Comparison of ENCODE assay signal across 2 cellular contexts in genomic region chr17:42322382-42323267, GRCh38.
TF ChIP-seq lines count a peak whose summit lies in the region.

No MANE protein-coding gene starts in this region.

TF ChIP-seq in A549, 52 proteins besides CTCF, POLR2A, EP300 and RAD21 (continued from another document):
- TF ChIP-seq, protein P1, sequence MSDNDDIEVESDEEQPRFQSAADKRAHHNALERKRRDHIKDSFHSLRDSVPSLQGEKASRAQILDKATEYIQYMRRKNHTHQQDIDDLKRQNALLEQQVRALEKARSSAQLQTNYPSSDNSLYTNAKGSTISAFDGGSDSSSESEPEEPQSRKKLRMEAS (IDR thresholded peaks at IDR 0.05): peak; percentile 70
- TF ChIP-seq TFCP2L1 (CRISPR knock-in tag; IDR thresholded peaks at IDR 0.05) (no peak), HDAC2 (IDR thresholded peaks at IDR 0.05) (no peak), E2F6 (IDR thresholded peaks at IDR 0.05; ENCODE audit: borderline replicate concordance, low read depth) (0 out of 2 replicates have a peak, but pooled peaks have one; percentile 33), MYC (IDR thresholded peaks at IDR 0.05; ENCODE audit: borderline replicate concordance, low read length) (no peak), GATA3 (IDR thresholded peaks at IDR 0.05; ENCODE audit: borderline replicate concordance) (peak; percentile 26; the same call in 1 of the 2 replicates), FOSL2 (IDR thresholded peaks at IDR 0.05) (no peak), FOSL2 (CRISPR knock-in tag; IDR thresholded peaks at IDR 0.05) (peak; percentile 39; the same call in 1 of the 2 replicates), CEBPB (IDR thresholded peaks at IDR 0.05) (peak in 1 of 2 experiments; percentile 12; a peak in 1 of 4 replicates), FOXS1 (CRISPR knock-in tag; IDR thresholded peaks at IDR 0.05) (no peak), CBX2 (IDR thresholded peaks at IDR 0.05; ENCODE audit: borderline replicate concordance, low read depth) (no peak), HOXB5 (CRISPR knock-in tag; IDR thresholded peaks at IDR 0.05) (no peak), NFE2L2 (conservative IDR thresholded peaks at IDR 0.05; ENCODE audit: low read length) (no peak), FOSB (CRISPR knock-in tag; IDR thresholded peaks at IDR 0.05) (no peak)
- TF ChIP-seq, protein P2, sequence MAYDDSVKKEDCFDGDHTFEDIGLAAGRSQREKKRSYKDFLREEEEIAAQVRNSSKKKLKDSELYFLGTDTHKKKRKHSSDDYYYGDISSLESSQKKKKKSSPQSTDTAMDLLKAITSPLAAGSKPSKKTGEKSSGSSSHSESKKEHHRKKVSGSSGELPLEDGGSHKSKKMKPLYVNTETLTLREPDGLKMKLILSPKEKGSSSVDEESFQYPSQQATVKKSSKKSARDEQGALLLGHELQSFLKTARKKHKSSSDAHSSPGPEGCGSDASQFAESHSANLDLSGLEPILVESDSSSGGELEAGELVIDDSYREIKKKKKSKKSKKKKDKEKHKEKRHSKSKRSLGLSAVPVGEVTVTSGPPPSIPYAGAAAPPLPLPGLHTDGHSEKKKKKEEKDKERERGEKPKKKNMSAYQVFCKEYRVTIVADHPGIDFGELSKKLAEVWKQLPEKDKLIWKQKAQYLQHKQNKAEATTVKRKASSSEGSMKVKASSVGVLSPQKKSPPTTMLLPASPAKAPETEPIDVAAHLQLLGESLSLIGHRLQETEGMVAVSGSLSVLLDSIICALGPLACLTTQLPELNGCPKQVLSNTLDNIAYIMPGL (CRISPR knock-in tag; IDR thresholded peaks at IDR 0.05; ENCODE audit: borderline replicate concordance): no peak

TF ChIP-seq in endothelial cell of umbilical vein, 7 proteins besides CTCF, POLR2A, EP300 and RAD21 (continued from another document):
- no peak for TF ChIP-seq JUN (IDR thresholded peaks at IDR 0.05; ENCODE audit: borderline replicate concordance, insufficient read depth, insufficient read length, low read depth)
